1 cellular context compared by ENCODE assay signal in the genomic region with DNA sequence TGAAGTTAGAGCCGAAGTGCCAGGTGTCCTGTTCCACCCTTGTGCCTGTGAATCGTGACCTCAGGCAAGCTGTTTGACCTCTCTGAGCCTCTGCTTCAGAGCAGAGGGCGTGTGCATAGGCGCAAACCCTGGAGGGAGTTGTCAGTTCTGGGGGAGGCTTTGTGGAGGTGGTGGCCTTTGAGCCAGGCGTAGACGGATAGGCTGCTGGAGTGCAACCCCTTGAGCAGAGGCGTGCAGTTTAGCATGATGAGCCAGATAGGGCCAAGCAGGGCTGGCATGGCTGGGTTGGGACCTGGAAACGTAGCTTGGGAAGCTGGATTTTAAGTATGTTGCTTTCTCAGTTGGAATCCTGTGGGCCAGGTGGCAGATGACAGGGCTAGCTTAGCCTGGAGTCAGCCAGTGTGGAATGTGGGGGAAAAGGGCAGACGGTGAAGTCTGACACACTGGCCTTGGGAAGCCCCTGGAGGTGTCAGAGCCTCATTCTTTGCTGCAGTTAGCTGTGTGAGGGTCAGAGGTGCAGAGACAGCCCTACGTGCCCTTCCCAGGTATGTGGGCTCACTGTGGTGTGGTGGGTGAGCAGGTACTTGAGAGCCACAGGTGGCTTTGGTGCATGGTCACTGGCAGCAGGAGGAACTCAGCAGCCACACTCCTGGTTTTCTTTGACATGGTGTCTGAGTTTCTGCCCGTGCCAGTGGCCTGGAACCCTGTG.
TF ChIP-seq lines count a peak whose summit lies in the region.

No MANE protein-coding gene starts in this region.

TF ChIP-seq in HepG2, 621 proteins besides CTCF, POLR2A, EP300 and RAD21 (continued from another document and continues in another):
- TF ChIP-seq DMTF1 (CRISPR knock-in tag; IDR thresholded peaks at IDR 0.05): no peak
- no peak for TF ChIP-seq SCMH1 (CRISPR knock-in tag; IDR thresholded peaks at IDR 0.05; ENCODE audit: borderline replicate concordance)
- TF ChIP-seq, protein P1, sequence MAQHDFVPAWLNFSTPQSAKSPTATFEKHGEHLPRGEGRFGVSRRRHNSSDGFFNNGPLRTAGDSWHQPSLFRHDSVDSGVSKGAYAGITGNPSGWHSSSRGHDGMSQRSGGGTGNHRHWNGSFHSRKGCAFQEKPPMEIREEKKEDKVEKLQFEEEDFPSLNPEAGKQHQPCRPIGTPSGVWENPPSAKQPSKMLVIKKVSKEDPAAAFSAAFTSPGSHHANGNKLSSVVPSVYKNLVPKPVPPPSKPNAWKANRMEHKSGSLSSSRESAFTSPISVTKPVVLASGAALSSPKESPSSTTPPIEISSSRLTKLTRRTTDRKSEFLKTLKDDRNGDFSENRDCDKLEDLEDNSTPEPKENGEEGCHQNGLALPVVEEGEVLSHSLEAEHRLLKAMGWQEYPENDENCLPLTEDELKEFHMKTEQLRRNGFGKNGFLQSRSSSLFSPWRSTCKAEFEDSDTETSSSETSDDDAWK (CRISPR knock-in tag; IDR thresholded peaks at IDR 0.05): no peak
- TF ChIP-seq, protein P2, sequence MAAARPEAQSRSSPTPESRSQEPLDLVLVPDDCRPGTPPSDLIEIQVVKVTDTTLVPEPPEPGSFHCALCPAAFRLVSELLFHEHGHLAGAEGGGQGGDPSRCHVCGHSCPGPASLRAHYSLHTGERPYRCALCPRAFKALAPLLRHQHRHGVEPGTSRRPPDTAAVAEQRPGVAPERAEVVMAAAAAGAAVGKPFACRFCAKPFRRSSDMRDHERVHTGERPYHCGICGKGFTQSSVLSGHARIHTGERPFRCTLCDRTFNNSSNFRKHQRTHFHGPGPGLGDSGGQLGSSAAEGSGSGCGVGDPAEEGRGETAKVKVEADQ (CRISPR knock-in tag; IDR thresholded peaks at IDR 0.05; ENCODE audit: borderline replicate concordance): no peak
- TF ChIP-seq SRSF9 (IDR thresholded peaks at IDR 0.05; ENCODE audit: borderline replicate concordance, insufficient read depth, low read depth, low read length, poor library complexity, severe bottlenecking): no peak
- no peak for TF ChIP-seq FLYWCH1 (CRISPR knock-in tag; IDR thresholded peaks at IDR 0.05)
- TF ChIP-seq, protein P3, sequence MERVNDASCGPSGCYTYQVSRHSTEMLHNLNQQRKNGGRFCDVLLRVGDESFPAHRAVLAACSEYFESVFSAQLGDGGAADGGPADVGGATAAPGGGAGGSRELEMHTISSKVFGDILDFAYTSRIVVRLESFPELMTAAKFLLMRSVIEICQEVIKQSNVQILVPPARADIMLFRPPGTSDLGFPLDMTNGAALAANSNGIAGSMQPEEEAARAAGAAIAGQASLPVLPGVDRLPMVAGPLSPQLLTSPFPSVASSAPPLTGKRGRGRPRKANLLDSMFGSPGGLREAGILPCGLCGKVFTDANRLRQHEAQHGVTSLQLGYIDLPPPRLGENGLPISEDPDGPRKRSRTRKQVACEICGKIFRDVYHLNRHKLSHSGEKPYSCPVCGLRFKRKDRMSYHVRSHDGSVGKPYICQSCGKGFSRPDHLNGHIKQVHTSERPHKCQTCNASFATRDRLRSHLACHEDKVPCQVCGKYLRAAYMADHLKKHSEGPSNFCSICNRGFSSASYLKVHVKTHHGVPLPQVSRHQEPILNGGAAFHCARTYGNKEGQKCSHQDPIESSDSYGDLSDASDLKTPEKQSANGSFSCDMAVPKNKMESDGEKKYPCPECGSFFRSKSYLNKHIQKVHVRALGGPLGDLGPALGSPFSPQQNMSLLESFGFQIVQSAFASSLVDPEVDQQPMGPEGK (CRISPR knock-in tag; IDR thresholded peaks at IDR 0.05): peak; percentile 56
- no peak for TF ChIP-seq HCFC1 (IDR thresholded peaks at IDR 0.05; ENCODE audit: low read depth, low read length)
- peak; percentile 55; the same call in 1 of the 2 replicates for TF ChIP-seq ZSCAN21 (CRISPR knock-in tag; IDR thresholded peaks at IDR 0.05; ENCODE audit: borderline replicate concordance)
- no peak for TF ChIP-seq SYNCRIP (IDR thresholded peaks at IDR 0.05; ENCODE audit: insufficient read depth, low read depth, low read length)
- TF ChIP-seq CEBPB (IDR thresholded peaks at IDR 0.05; ENCODE audit: borderline replicate concordance, low read depth, low read length): no peak
- peak; percentile 61 for TF ChIP-seq RXRA (CRISPR knock-in tag; IDR thresholded peaks at IDR 0.05)
- no peak for TF ChIP-seq ZNF501 (CRISPR knock-in tag; IDR thresholded peaks at IDR 0.05)
- TF ChIP-seq CBX5 (CRISPR knock-in tag; IDR thresholded peaks at IDR 0.05; ENCODE audit: borderline replicate concordance): no peak
- no peak for TF ChIP-seq NFRKB (IDR thresholded peaks at IDR 0.05)
- no peak for TF ChIP-seq ZNF30 (CRISPR knock-in tag; IDR thresholded peaks at IDR 0.05)
- TF ChIP-seq ETV5 (CRISPR knock-in tag; IDR thresholded peaks at IDR 0.05; ENCODE audit: borderline replicate concordance): no peak
- no peak for TF ChIP-seq SRY (CRISPR knock-in tag; IDR thresholded peaks at IDR 0.05)
- TF ChIP-seq, protein P4, sequence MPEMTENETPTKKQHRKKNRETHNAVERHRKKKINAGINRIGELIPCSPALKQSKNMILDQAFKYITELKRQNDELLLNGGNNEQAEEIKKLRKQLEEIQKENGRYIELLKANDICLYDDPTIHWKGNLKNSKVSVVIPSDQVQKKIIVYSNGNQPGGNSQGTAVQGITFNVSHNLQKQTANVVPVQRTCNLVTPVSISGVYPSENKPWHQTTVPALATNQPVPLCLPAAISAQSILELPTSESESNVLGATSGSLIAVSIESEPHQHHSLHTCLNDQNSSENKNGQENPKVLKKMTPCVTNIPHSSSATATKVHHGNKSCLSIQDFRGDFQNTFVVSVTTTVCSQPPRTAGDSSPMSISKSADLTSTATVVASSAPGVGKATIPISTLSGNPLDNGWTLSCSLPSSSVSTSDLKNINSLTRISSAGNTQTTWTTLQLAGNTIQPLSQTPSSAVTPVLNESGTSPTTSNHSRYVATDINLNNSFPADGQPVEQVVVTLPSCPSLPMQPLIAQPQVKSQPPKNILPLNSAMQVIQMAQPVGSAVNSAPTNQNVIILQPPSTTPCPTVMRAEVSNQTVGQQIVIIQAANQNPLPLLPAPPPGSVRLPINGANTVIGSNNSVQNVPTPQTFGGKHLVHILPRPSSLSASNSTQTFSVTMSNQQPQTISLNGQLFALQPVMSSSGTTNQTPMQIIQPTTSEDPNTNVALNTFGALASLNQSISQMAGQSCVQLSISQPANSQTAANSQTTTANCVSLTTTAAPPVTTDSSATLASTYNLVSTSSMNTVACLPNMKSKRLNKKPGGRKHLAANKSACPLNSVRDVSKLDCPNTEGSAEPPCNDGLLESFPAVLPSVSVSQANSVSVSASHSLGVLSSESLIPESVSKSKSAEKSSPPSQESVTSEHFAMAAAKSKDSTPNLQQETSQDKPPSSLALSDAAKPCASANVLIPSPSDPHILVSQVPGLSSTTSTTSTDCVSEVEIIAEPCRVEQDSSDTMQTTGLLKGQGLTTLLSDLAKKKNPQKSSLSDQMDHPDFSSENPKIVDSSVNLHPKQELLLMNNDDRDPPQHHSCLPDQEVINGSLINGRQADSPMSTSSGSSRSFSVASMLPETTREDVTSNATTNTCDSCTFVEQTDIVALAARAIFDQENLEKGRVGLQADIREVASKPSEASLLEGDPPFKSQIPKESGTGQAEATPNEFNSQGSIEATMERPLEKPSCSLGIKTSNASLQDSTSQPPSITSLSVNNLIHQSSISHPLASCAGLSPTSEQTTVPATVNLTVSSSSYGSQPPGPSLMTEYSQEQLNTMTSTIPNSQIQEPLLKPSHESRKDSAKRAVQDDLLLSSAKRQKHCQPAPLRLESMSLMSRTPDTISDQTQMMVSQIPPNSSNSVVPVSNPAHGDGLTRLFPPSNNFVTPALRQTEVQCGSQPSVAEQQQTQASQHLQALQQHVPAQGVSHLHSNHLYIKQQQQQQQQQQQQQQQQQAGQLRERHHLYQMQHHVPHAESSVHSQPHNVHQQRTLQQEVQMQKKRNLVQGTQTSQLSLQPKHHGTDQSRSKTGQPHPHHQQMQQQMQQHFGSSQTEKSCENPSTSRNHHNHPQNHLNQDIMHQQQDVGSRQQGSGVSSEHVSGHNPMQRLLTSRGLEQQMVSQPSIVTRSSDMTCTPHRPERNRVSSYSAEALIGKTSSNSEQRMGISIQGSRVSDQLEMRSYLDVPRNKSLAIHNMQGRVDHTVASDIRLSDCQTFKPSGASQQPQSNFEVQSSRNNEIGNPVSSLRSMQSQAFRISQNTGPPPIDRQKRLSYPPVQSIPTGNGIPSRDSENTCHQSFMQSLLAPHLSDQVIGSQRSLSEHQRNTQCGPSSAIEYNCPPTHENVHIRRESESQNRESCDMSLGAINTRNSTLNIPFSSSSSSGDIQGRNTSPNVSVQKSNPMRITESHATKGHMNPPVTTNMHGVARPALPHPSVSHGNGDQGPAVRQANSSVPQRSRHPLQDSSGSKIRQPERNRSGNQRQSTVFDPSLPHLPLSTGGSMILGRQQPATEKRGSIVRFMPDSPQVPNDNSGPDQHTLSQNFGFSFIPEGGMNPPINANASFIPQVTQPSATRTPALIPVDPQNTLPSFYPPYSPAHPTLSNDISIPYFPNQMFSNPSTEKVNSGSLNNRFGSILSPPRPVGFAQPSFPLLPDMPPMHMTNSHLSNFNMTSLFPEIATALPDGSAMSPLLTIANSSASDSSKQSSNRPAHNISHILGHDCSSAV (CRISPR knock-in tag; IDR thresholded peaks at IDR 0.05; ENCODE audit: borderline replicate concordance): no peak
- peak; percentile 34; the same call in 1 of the 2 replicates for TF ChIP-seq YEATS2 (CRISPR knock-in tag; IDR thresholded peaks at IDR 0.05; ENCODE audit: borderline replicate concordance)
- no peak for TF ChIP-seq ZFP37 (CRISPR knock-in tag; IDR thresholded peaks at IDR 0.05; ENCODE audit: borderline replicate concordance)
- TF ChIP-seq ZMAT5 (CRISPR knock-in tag; IDR thresholded peaks at IDR 0.05; ENCODE audit: borderline replicate concordance, low read depth): no peak
- TF ChIP-seq RFX3 (CRISPR knock-in tag; IDR thresholded peaks at IDR 0.05): no peak
- no peak for TF ChIP-seq ARNT (IDR thresholded peaks at IDR 0.05)
- no peak for TF ChIP-seq ZNF34 (CRISPR knock-in tag; IDR thresholded peaks at IDR 0.05; ENCODE audit: borderline replicate concordance)
- no peak for TF ChIP-seq ZNF382 (CRISPR knock-in tag; IDR thresholded peaks at IDR 0.05; ENCODE audit: borderline replicate concordance)
- no peak; the same call in 1 of the 2 replicates for TF ChIP-seq JUN (CRISPR knock-in tag; IDR thresholded peaks at IDR 0.05)
- no peak for TF ChIP-seq ZNF235 (CRISPR knock-in tag; IDR thresholded peaks at IDR 0.05; ENCODE audit: borderline replicate concordance)
- TF ChIP-seq MYC (CRISPR knock-in tag; IDR thresholded peaks at IDR 0.05; ENCODE audit: borderline replicate concordance): peak; percentile 63; the same call in 1 of the 2 replicates
- TF ChIP-seq ZNF557 (CRISPR knock-in tag; IDR thresholded peaks at IDR 0.05): no peak
- 0 out of 2 replicates have a peak, but pooled peaks have one; percentile 30 for TF ChIP-seq ZNF891 (CRISPR knock-in tag; IDR thresholded peaks at IDR 0.05)
- TF ChIP-seq MBNL3 (CRISPR knock-in tag; conservative IDR thresholded peaks at IDR 0.05): no peak
- TF ChIP-seq ELF4 (CRISPR knock-in tag; IDR thresholded peaks at IDR 0.05; ENCODE audit: borderline replicate concordance): no peak
- TF ChIP-seq RFX5 (IDR thresholded peaks at IDR 0.05; ENCODE audit: low read depth, low read length): no peak
- TF ChIP-seq MAFF (IDR thresholded peaks at IDR 0.05; ENCODE audit: low read depth, low read length): no peak
- TF ChIP-seq ZNF513 (CRISPR knock-in tag; conservative IDR thresholded peaks at IDR 0.05): no peak
- peak; percentile 60; the same call in 1 of the 2 replicates for TF ChIP-seq ZNF598 (CRISPR knock-in tag; IDR thresholded peaks at IDR 0.05; ENCODE audit: borderline replicate concordance)
- TF ChIP-seq ZNF225 (CRISPR knock-in tag; IDR thresholded peaks at IDR 0.05): no peak
- TF ChIP-seq ZNF619 (CRISPR knock-in tag; IDR thresholded peaks at IDR 0.05): no peak
- TF ChIP-seq IRF2 (CRISPR knock-in tag; IDR thresholded peaks at IDR 0.05): 0 out of 2 replicates have a peak, but pooled peaks have one; percentile 2
- TF ChIP-seq, protein P5, sequence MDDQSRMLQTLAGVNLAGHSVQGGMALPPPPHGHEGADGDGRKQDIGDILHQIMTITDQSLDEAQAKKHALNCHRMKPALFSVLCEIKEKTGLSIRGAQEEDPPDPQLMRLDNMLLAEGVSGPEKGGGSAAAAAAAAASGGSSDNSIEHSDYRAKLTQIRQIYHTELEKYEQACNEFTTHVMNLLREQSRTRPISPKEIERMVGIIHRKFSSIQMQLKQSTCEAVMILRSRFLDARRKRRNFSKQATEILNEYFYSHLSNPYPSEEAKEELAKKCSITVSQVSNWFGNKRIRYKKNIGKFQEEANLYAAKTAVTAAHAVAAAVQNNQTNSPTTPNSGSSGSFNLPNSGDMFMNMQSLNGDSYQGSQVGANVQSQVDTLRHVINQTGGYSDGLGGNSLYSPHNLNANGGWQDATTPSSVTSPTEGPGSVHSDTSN (CRISPR knock-in tag; IDR thresholded peaks at IDR 0.05; ENCODE audit: borderline replicate concordance): no peak
- TF ChIP-seq ZNF263 (CRISPR knock-in tag; IDR thresholded peaks at IDR 0.05): no peak
- TF ChIP-seq ZNF3 (CRISPR knock-in tag; IDR thresholded peaks at IDR 0.05): no peak
- TF ChIP-seq PAF1 (CRISPR knock-in tag; IDR thresholded peaks at IDR 0.05): no peak
- no peak; the same call in 1 of the 2 replicates for TF ChIP-seq YEATS4 (CRISPR knock-in tag; IDR thresholded peaks at IDR 0.05; ENCODE audit: borderline replicate concordance)
- TF ChIP-seq ZNF766 (CRISPR knock-in tag; IDR thresholded peaks at IDR 0.05; ENCODE audit: borderline replicate concordance): no peak
